41 cellular contexts compared by ENCODE assay signal in the genomic region with DNA sequence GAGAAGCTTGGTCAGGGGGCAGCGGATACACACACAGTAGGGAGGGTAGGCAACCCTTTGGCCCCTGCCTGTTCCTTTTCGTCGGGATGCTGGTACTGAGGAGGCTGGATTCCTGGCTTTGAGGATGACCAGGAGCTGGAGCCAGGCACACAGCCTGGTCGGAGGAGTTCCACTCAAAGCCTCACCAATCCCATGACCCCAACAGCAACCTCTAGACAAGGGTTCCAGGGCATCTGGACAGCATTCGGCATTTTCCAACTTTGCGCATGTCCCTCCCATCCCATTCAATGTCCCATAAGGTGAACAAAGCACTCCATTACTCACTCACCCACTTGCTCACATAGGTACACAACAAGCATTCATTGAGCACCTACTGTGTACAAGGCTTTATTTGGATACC. TPM values are rescaled to one million over a fixed set of nuclear protein-coding genes. Genes with fewer than 3 reads are reported as not detected.
"Had no signal": no experiment of that assay in that cellular context is flagged by ENCODE, and none has a peak within 500 bp of the region (broad histone marks: within the 10 kb centered on the region; RNA-seq: fewer than 3 reads in every experiment).

No MANE protein-coding gene starts in this region.

- H3K4me1 Mint-ChIP-seq: activated CD4-positive, alpha-beta memory T cell treated with anti-CD3 and anti-CD28 coated beads, Interleukin-2, amount 10 ng/mL, durations not matched to agents 7 days and 5 days; activated CD4-positive, alpha-beta T cell treated with anti-CD3 and anti-CD28 coated beads for 36 hours; activated CD8-positive, alpha-beta memory T cell treated with anti-CD3 and anti-CD28 coated beads, Interleukin-2, amount 10 ng/mL, durations not matched to agents 7 days and 5 days; activated naive CD4-positive, alpha-beta T cell treated with anti-CD3 and anti-CD28 coated beads, Interleukin-2, amount 10 ng/mL, durations not matched to agents 7 days and 5 days; activated naive CD4-positive, alpha-beta T cell treated with anti-CD3 and anti-CD28 coated beads, Interleukin-2, amount 50 U/mL, for 24 hours; activated naive CD8-positive, alpha-beta T cell treated with anti-CD3 and anti-CD28 coated beads, Interleukin-2, amount 10 ng/mL, durations not matched to agents 7 days and 5 days; activated naive CD8-positive, alpha-beta T cell treated with anti-CD3 and anti-CD28 coated beads, Interleukin-2, amount 50 U/mL, for 24 hours; WTC11 had no signal

- ATAC-seq: activated CD4-positive, alpha-beta T cell treated with anti-CD3 and anti-CD28 coated beads for 36 hours; activated CD4-positive, CD25-positive, alpha-beta regulatory T cell treated with anti-CD3 and anti-CD28 coated beads, Interleukin-2, amount 50 U/mL, for 24 hours; activated CD8-positive, alpha-beta memory T cell treated with anti-CD3 and anti-CD28 coated beads, Interleukin-2, amount 10 ng/mL, durations not matched to agents 7 days and 5 days; activated CD8-positive, alpha-beta T cell treated with anti-CD3 and anti-CD28 coated beads, Interleukin-2, amount 10 ng/mL, durations not matched to agents 7 days and 5 days; activated naive CD8-positive, alpha-beta T cell treated with anti-CD3 and anti-CD28 coated beads, Interleukin-2, amount 50 U/mL, for 24 hours; body of pancreas; WTC11 had no signal

- H3K4me3 ChIP-seq: body of pancreas, breast epithelium had no signal

- H3K9me3 ChIP-seq: body of pancreas, breast epithelium had no signal

- H3K27me3 ChIP-seq: body of pancreas, brain microvascular endothelial cell, breast epithelium had no signal

- H3K27me3 Mint-ChIP-seq: activated CD8-positive, alpha-beta memory T cell treated with anti-CD3 and anti-CD28 coated beads, Interleukin-2, amount 10 ng/mL, durations not matched to agents 7 days and 5 days had no signal

- H3K9me3 Mint-ChIP-seq: activated CD4-positive, alpha-beta memory T cell treated with anti-CD3 and anti-CD28 coated beads, Interleukin-2, amount 10 ng/mL, durations not matched to agents 7 days and 5 days; activated naive CD4-positive, alpha-beta T cell treated with anti-CD3 and anti-CD28 coated beads, Interleukin-2, amount 10 ng/mL, durations not matched to agents 7 days and 5 days; activated naive CD4-positive, alpha-beta T cell treated with anti-CD3 and anti-CD28 coated beads, Interleukin-2, amount 50 U/mL, for 24 hours; activated naive CD8-positive, alpha-beta T cell treated with anti-CD3 and anti-CD28 coated beads, Interleukin-2, amount 10 ng/mL, durations not matched to agents 7 days and 5 days; activated naive CD8-positive, alpha-beta T cell treated with anti-CD3 and anti-CD28 coated beads, Interleukin-2, amount 50 U/mL, for 24 hours; activated T-cell treated with anti-CD3 and anti-CD28 coated beads, Interleukin-2, amount 50 U/mL, for 24 hours; activated T-helper 2 cell treated with anti-CD3 and anti-CD28 coated beads, Interferon-gamma antibody, Interleukin-2, Interleukin-4, amounts not matched to agents 10 μg/mL and 5 μg/mL and 100 μg/mL, durations not matched to agents 14 hours and 24 hours and 36 hours; T-helper 1 cell treated with Interleukin-12 subunit alpha and Interleukin-12 subunit beta and Interleukin-4 antibody, amounts not matched to agents 30 μg/mL and 1 μg/mL, for 36 hours; T-helper 2 cell treated with Interferon-gamma antibody and Interleukin-4, amounts not matched to agents 5 μg/mL and 100 μg/mL, for 36 hours; WTC11 had no signal

- H3K27ac ChIP-seq: body of pancreas, brain microvascular endothelial cell, breast epithelium, VCaP had no signal

- DNase-seq: activated CD4-positive, alpha-beta memory T cell treated with anti-CD3 and anti-CD28 coated beads, Interleukin-2, amount 10 ng/mL, durations not matched to agents 7 days and 5 days; activated CD4-positive, alpha-beta T cell treated with anti-CD3 and anti-CD28 coated beads for 1 hour; activated CD4-positive, alpha-beta T cell treated with anti-CD3 and anti-CD28 coated beads for 36 hours; activated CD4-positive, alpha-beta T cell treated with anti-CD3 and anti-CD28 coated beads for 48 hours; activated CD4-positive, alpha-beta T cell treated with anti-CD3 and anti-CD28 coated beads, Interleukin-2, amount 50 U/mL, for 1 hour; activated CD4-positive, alpha-beta T cell treated with anti-CD3 and anti-CD28 coated beads, Interleukin-2, amount 50 U/mL, for 4 hours; activated CD4-positive, CD25-positive, alpha-beta regulatory T cell; activated CD8-positive, alpha-beta memory T cell treated with anti-CD3 and anti-CD28 coated beads for 24 hours; activated CD8-positive, alpha-beta memory T cell treated with anti-CD3 and anti-CD28 coated beads, Interleukin-2, amount 10 ng/mL, durations not matched to agents 7 days and 5 days; activated CD8-positive, alpha-beta memory T cell treated with anti-CD3 and anti-CD28 coated beads, Interleukin-2, amount 50 U/mL, for 48 hours; activated CD8-positive, alpha-beta T cell treated with anti-CD3 and anti-CD28 coated beads, Interleukin-2, amount 10 ng/mL, durations not matched to agents 7 days and 5 days; activated effector memory CD4-positive, alpha-beta T cell treated with Interleukin-2 at 50 U/mL for 16 hours; activated gamma-delta T cell; activated naive CD4-positive, alpha-beta T cell treated with anti-CD3 and anti-CD28 coated beads, Interleukin-2, amount 10 ng/mL, durations not matched to agents 7 days and 5 days; activated naive CD4-positive, alpha-beta T cell treated with Interleukin-2 at 50 U/mL for 16 hours; activated naive CD8-positive, alpha-beta T cell treated with anti-CD3 and anti-CD28 coated beads, Interleukin-2, amount 10 ng/mL, durations not matched to agents 7 days and 5 days; activated naive CD8-positive, alpha-beta T cell treated with anti-CD3 and anti-CD28 coated beads, Interleukin-2, amount 50 U/mL, for 24 hours; activated T-cell treated with anti-CD3 and anti-CD28 coated beads, Interleukin-2, amount 50 U/mL, for 24 hours; activated T-cell treated with anti-CD3 and anti-CD28 coated beads, Interleukin-2, amount 50 U/mL, for 48 hours; aorta; body of pancreas; brain microvascular endothelial cell; central memory CD4-positive, alpha-beta T cell; SW 1271; T-helper 1 cell; T-helper 2 cell; T-helper 9 cell had no signal

- H3K36me3 ChIP-seq: brain microvascular endothelial cell, breast epithelium had no signal

- H3K36me3 Mint-ChIP-seq: activated CD8-positive, alpha-beta memory T cell treated with anti-CD3 and anti-CD28 coated beads, Interleukin-2, amount 10 ng/mL, durations not matched to agents 7 days and 5 days; activated naive CD4-positive, alpha-beta T cell treated with anti-CD3 and anti-CD28 coated beads, Interleukin-2, amount 10 ng/mL, durations not matched to agents 7 days and 5 days; activated naive CD4-positive, alpha-beta T cell treated with anti-CD3 and anti-CD28 coated beads, Interleukin-2, amount 50 U/mL, for 24 hours; activated naive CD8-positive, alpha-beta T cell; activated naive CD8-positive, alpha-beta T cell treated with anti-CD3 and anti-CD28 coated beads, Interleukin-2, amount 10 ng/mL, durations not matched to agents 7 days and 5 days had no signal

- H3K27ac Mint-ChIP-seq: activated CD4-positive, alpha-beta memory T cell treated with anti-CD3 and anti-CD28 coated beads, Interleukin-2, amount 10 ng/mL, durations not matched to agents 7 days and 5 days; activated CD4-positive, alpha-beta T cell treated with anti-CD3 and anti-CD28 coated beads for 36 hours; activated CD8-positive, alpha-beta memory T cell treated with anti-CD3 and anti-CD28 coated beads, Interleukin-2, amount 10 ng/mL, durations not matched to agents 7 days and 5 days; activated CD8-positive, alpha-beta T cell treated with anti-CD3 and anti-CD28 coated beads, Interleukin-2, amount 10 ng/mL, durations not matched to agents 7 days and 5 days; activated naive CD4-positive, alpha-beta T cell treated with anti-CD3 and anti-CD28 coated beads, Interleukin-2, amount 10 ng/mL, durations not matched to agents 7 days and 5 days; activated naive CD4-positive, alpha-beta T cell treated with anti-CD3 and anti-CD28 coated beads, Interleukin-2, amount 50 U/mL, for 24 hours; activated naive CD8-positive, alpha-beta T cell; activated naive CD8-positive, alpha-beta T cell treated with anti-CD3 and anti-CD28 coated beads, Interleukin-2, amount 10 ng/mL, durations not matched to agents 7 days and 5 days; activated naive CD8-positive, alpha-beta T cell treated with anti-CD3 and anti-CD28 coated beads, Interleukin-2, amount 50 U/mL, for 24 hours; activated T-cell treated with anti-CD3 and anti-CD28 coated beads, Interleukin-2, amount 50 U/mL, for 24 hours; activated T-helper 2 cell treated with anti-CD3 and anti-CD28 coated beads, Interferon-gamma antibody, Interleukin-2, Interleukin-4, amounts not matched to agents 10 μg/mL and 5 μg/mL and 100 μg/mL, durations not matched to agents 14 hours and 24 hours and 36 hours; T-helper 1 cell treated with Interleukin-12 subunit alpha and Interleukin-12 subunit beta and Interleukin-4 antibody, amounts not matched to agents 30 μg/mL and 1 μg/mL, for 36 hours; T-helper 2 cell treated with Interferon-gamma antibody and Interleukin-4, amounts not matched to agents 5 μg/mL and 100 μg/mL, for 36 hours; WTC11 had no signal

- H3K4me1 ChIP-seq: body of pancreas, breast epithelium had no signal

- FAIRE-seq: astrocyte, TTC549 had no signal

- H3K4me3 Mint-ChIP-seq: activated CD4-positive, alpha-beta memory T cell treated with anti-CD3 and anti-CD28 coated beads, Interleukin-2, amount 10 ng/mL, durations not matched to agents 7 days and 5 days; activated CD4-positive, alpha-beta T cell treated with anti-CD3 and anti-CD28 coated beads for 36 hours; activated CD8-positive, alpha-beta memory T cell treated with anti-CD3 and anti-CD28 coated beads, Interleukin-2, amount 10 ng/mL, durations not matched to agents 7 days and 5 days; activated CD8-positive, alpha-beta T cell treated with anti-CD3 and anti-CD28 coated beads, Interleukin-2, amount 10 ng/mL, durations not matched to agents 7 days and 5 days; activated naive CD4-positive, alpha-beta T cell treated with anti-CD3 and anti-CD28 coated beads, Interleukin-2, amount 10 ng/mL, durations not matched to agents 7 days and 5 days; activated naive CD4-positive, alpha-beta T cell treated with anti-CD3 and anti-CD28 coated beads, Interleukin-2, amount 50 U/mL, for 24 hours; activated naive CD8-positive, alpha-beta T cell; activated naive CD8-positive, alpha-beta T cell treated with anti-CD3 and anti-CD28 coated beads, Interleukin-2, amount 10 ng/mL, durations not matched to agents 7 days and 5 days; activated naive CD8-positive, alpha-beta T cell treated with anti-CD3 and anti-CD28 coated beads, Interleukin-2, amount 50 U/mL, for 24 hours; activated T-cell treated with anti-CD3 and anti-CD28 coated beads, Interleukin-2, amount 50 U/mL, for 24 hours; T-helper 1 cell treated with Interleukin-12 subunit alpha and Interleukin-12 subunit beta and Interleukin-4 antibody, amounts not matched to agents 30 μg/mL and 1 μg/mL, for 36 hours; T-helper 2 cell treated with Interferon-gamma antibody and Interleukin-4, amounts not matched to agents 5 μg/mL and 100 μg/mL, for 36 hours; WTC11 had no signal

RNA-seq across cellular contexts. Expression of gene HMGB4, which starts 42.6 kb away (rescaled TPM):
- total RNA-seq: activated CD4-positive, alpha-beta memory T cell treated with anti-CD3 and anti-CD28 coated beads, Interleukin-2, amount 10 ng/mL, durations not matched to agents 7 days and 5 days; activated CD4-positive, alpha-beta T cell treated with anti-CD3 and anti-CD28 coated beads for 36 hours; activated CD8-positive, alpha-beta memory T cell treated with anti-CD3 and anti-CD28 coated beads, Interleukin-2, amount 10 ng/mL, durations not matched to agents 7 days and 5 days; activated CD8-positive, alpha-beta T cell treated with anti-CD3 and anti-CD28 coated beads, Interleukin-2, amount 10 ng/mL, durations not matched to agents 7 days and 5 days; activated naive CD8-positive, alpha-beta T cell treated with anti-CD3 and anti-CD28 coated beads, Interleukin-2, amount 10 ng/mL, durations not matched to agents 7 days and 5 days; activated T-helper 2 cell treated with anti-CD3 and anti-CD28 coated beads, Interferon-gamma antibody, Interleukin-2, Interleukin-4, amounts not matched to agents 10 μg/mL and 5 μg/mL and 100 μg/mL, durations not matched to agents 14 hours and 24 hours and 36 hours; aorta; astrocyte; body of pancreas; breast epithelium; cardiac septum; cerebellum; WTC11 had no signal
- polyA plus RNA-seq: adipose tissue, aorta had no signal
